In genomic region chr17:80005360-80006338, GRCh38 we compare ENCODE assay signal across 8 cellular contexts. TPM values are rescaled to one million over a fixed set of nuclear protein-coding genes. Genes with fewer than 3 reads are reported as not detected.
DNase-seq lines count a peak whose midpoint lies in the region; ATAC-seq and TF ChIP-seq lines count a peak whose summit lies in the region.

No MANE protein-coding gene starts in this region.

- no peaks in the 10 kb centered on the region for H3K79me2 ChIP-seq in SU-DHL-6 (ENCODE audit: insufficient read depth, low read length)

- H3K4me2 ChIP-seq in SU-DHL-6 (ENCODE audit: low read depth, low read length, poor library complexity, severe bottlenecking) = no peak overlapping the region

- H3K9me3 ChIP-seq in HUES64 (ENCODE audit: insufficient read depth, low read depth, low read length) (no peaks in the 10 kb centered on the region), SU-DHL-6 (ENCODE audit: insufficient read depth, low read length) (no peaks in the 10 kb centered on the region)

- in situ Hi-C loops in astrocyte of the cerebellum (cut with HindIII; ENCODE audit: low sequenced_read_pairs) = no loop called here

- H2AFZ ChIP-seq in SU-DHL-6 (ENCODE audit: low read depth, low read length, severe bottlenecking) = no peak overlapping the region

- H3K36me3 ChIP-seq in HUES64 (ENCODE audit: insufficient read depth, low read length) = peaks cover 21% of the 10 kb centered on the region
- H3K36me3 ChIP-seq in SU-DHL-6 (ENCODE audit: low read length) = no peaks in the 10 kb centered on the region

- peak; percentile 30 for DNase-seq in DMS114 treated with DMSO at 0.1 percent for 48 hours (lab: John Stamatoyannopoulos, UW; ENCODE audit: unreplicated experiment)
- no peak for DNase-seq in astrocyte of the cerebellum (ENCODE audit: low read depth)
- DNase-seq in stimulated activated CD4-positive, alpha-beta T cell treated with anti-CD3 and anti-CD28 coated beads, Interleukin-2, amount 100 ng/mL, for 24 hours = peak; percentile 53 to 69

- no peaks in the 10 kb centered on the region for H3K9me2 ChIP-seq in SU-DHL-6 (replicated peaks; ENCODE audit: insufficient read depth, low read length)

- ATAC-seq in GM21367 (IDR thresholded peaks at IDR 0.05; ENCODE audit: unreplicated experiment) (no peak), GM21515 (IDR thresholded peaks at IDR 0.05; ENCODE audit: unreplicated experiment) (no peak)

- peak overlapping the region; percentile 56 for H3K4me3 ChIP-seq in HUES64 (ENCODE audit: low read length)
- no peak overlapping the region for H3K4me3 ChIP-seq in SU-DHL-6 (ENCODE audit: insufficient read depth, low read length, poor library complexity, severe bottlenecking)
- H3K4me3 ChIP-seq in astrocyte of the cerebellum (ENCODE audit: low read depth, low read length) = no peak overlapping the region
- H3K4me3 ChIP-seq in iPS-11a (ENCODE audit: low read depth, low read length) = peak overlapping the region; percentile 24

- TF ChIP-seq CTCF in SU-DHL-6 (IDR thresholded peaks at IDR 0.05; ENCODE audit: insufficient read depth, low read length, poor library complexity, severe bottlenecking) (peak; percentile 79), astrocyte of the cerebellum (IDR thresholded peaks at IDR 0.05; ENCODE audit: low read depth, low read length, missing control alignments) (peak; percentile 98)

- WGBS in HUES64 = 57% methylated on average over 37 of the region's 37 CpGs

- H4K20me1 ChIP-seq in SU-DHL-6 (ENCODE audit: low read depth, low read length) = no peaks in the 10 kb centered on the region

- peak overlapping the region; percentile 52 for H3K9ac ChIP-seq in HUES64 (ENCODE audit: low read depth, low read length)
- no peak overlapping the region for H3K9ac ChIP-seq in SU-DHL-6 (ENCODE audit: low read length)

- no peaks in the 10 kb centered on the region for H3F3A ChIP-seq in SU-DHL-6 (ENCODE audit: insufficient read depth)

- no peak overlapping the region for H3K27ac ChIP-seq in HUES64 (ENCODE audit: low read depth, low read length)
- no peak overlapping the region for H3K27ac ChIP-seq in SU-DHL-6 (ENCODE audit: low read depth, low read length)

- H3K27me3 ChIP-seq in HUES64 (ENCODE audit: insufficient read depth, low read length) (no peaks in the 10 kb centered on the region), SU-DHL-6 (ENCODE audit: low read length) (no peaks in the 10 kb centered on the region)

- no peaks in the 10 kb centered on the region; the same call in 1 of the 2 replicates for H3K4me1 ChIP-seq in HUES64 (ENCODE audit: insufficient read depth, low read length)

RNA-seq across cellular contexts. Expression of gene TBC1D16, which starts 30.0 kb away (rescaled TPM):
- polyA plus RNA-seq in HUES64 (2013, experiment 1 of 2) = 40.4 TPM
- 44.6 TPM for polyA plus RNA-seq in HUES64 (2013, experiment 2 of 2)

RNA-seq across cellular contexts. Expression of gene CCDC40, which starts 30.8 kb away (rescaled TPM):
- polyA plus RNA-seq in HUES64 (2013, experiment 1 of 2) = 5.9 TPM
- polyA plus RNA-seq in HUES64 (2013, experiment 2 of 2) = 6.0 TPM

Comparison
In these comparisons a context has a peak if more than half of its experiments do, and no peak if none do; other contexts are left out.
1. H3K4me3 ChIP-seq: peak in HUES64 (single experiment) and iPS-11a (single experiment); none in SU-DHL-6 (single experiment) and astrocyte of the cerebellum (single experiment).